In genomic region chr1:154938604-154939399, GRCh38 we compare ENCODE assay signal across 10 cellular contexts. TPM values are rescaled to one million over a fixed set of nuclear protein-coding genes. Genes with fewer than 3 reads are reported as not detected.
A peak's percentile ranks its signal among the peaks of the same experiment; 100 is the strongest.
DNase-seq lines count a peak whose midpoint lies in the region; ATAC-seq and TF ChIP-seq lines count a peak whose summit lies in the region.
"Had no signal": no experiment of that assay in that cellular context is flagged by ENCODE, and none has a peak within 500 bp of the region (broad histone marks: within the 10 kb centered on the region; RNA-seq: fewer than 3 reads in every experiment).

No MANE protein-coding gene starts in this region.

- peak overlapping the region; percentile 100 for H3K27ac Mint-ChIP-seq in MCF 10A (ENCODE audit: low read depth, unreplicated experiment)
- H3K27ac Mint-ChIP-seq in naive thymus-derived CD8-positive, alpha-beta T cell = peak overlapping the region; percentile 82 to 100 (median 98)

- no peak overlapping the region for H3K4me3 ChIP-seq in left ventricle myocardium inferior

- H3K27me3 Mint-ChIP-seq in MCF 10A (ENCODE audit: insufficient read depth, unreplicated experiment) = no peaks in the 10 kb centered on the region
- no peaks in the 10 kb centered on the region for H3K27me3 Mint-ChIP-seq in naive thymus-derived CD8-positive, alpha-beta T cell

- TF ChIP-seq CTCF in left ventricle myocardium inferior (IDR thresholded peaks at IDR 0.05; ENCODE audit: borderline replicate concordance) = no peak
- TF ChIP-seq CTCF in MCF 10A (IDR thresholded peaks at IDR 0.05; ENCODE audit: unreplicated experiment) = no peak

- POLR2A ChIA-PET in MCF 10A (lab: Yijun Ruan, JAX) = interaction anchor here (0.6 to 6.3 kb wide), 21 partner anchors 13 to 459 kb away, joined by 3 to 146 read pairs (median 5); partner anchors contain the start of genes ADAM15, CHRNB2, CKS1B and EFNA1
- POLR2A ChIA-PET in naive thymus-derived CD8-positive, alpha-beta T cell (lab: Charles Lee) = interaction anchor here (0.7 to 4.0 kb wide), 7 partner anchors 9 to 312 kb away, joined by 3 to 87 read pairs (median 4); partner anchors contain the start of genes PBXIP1 and PYGO2

- DNase-seq in left ventricle myocardium inferior (no peak), Right ventricle myocardium superior (no peak), MCF 10A (ENCODE audit: unreplicated experiment) (no peak), ureter (ENCODE audit: low spot score) (peak; percentile 76), 8988T (no peak), NCI-H2029 (lab: John Stamatoyannopoulos, UW) (no peak)
- DNase-seq in naive thymus-derived CD8-positive, alpha-beta T cell = no peak
- no peak for DNase-seq in stimulated activated CD4-positive, alpha-beta T cell treated with anti-CD3 and anti-CD28 coated beads, Interleukin-2, amount 100 ng/mL, for 48 hours
- DNase-seq: activated CD8-positive, alpha-beta memory T cell treated with anti-CD3 and anti-CD28 coated beads, Interleukin-2, amount 50 U/mL, for 4 hours; NCI-H774 had no signal

- H3K27me3 ChIP-seq in left ventricle myocardium inferior (ENCODE audit: low read depth) = no peaks in the 10 kb centered on the region

- ATAC-seq in Right ventricle myocardium superior (ENCODE audit: poor library complexity) = no peak
- no peak for ATAC-seq in naive thymus-derived CD8-positive, alpha-beta T cell

- H3K4me1 Mint-ChIP-seq in MCF 10A (ENCODE audit: insufficient read depth, unreplicated experiment) = peaks cover 43% of the 10 kb centered on the region
- peaks cover 25 to 86% (median 72%) of the 10 kb centered on the region in 4 donors for H3K4me1 Mint-ChIP-seq in naive thymus-derived CD8-positive, alpha-beta T cell

- no peaks in the 10 kb centered on the region for H3K9me3 ChIP-seq in left ventricle myocardium inferior (replicated peaks)

- H3K27ac ChIP-seq in left ventricle myocardium inferior (replicated peaks) = peak overlapping the region; percentile 97

- BruUV-seq in MCF 10A (replicated peaks; lab: Mats Ljungman, UMichigan) = no TSS peak

- no peaks in the 10 kb centered on the region for H3K9me3 Mint-ChIP-seq in MCF 10A (ENCODE audit: unreplicated experiment)
- peaks cover 0 to 2% (median 0%) of the 10 kb centered on the region in 9 donors for H3K9me3 Mint-ChIP-seq in naive thymus-derived CD8-positive, alpha-beta T cell

- peaks cover 6% of the 10 kb centered on the region for H3K36me3 Mint-ChIP-seq in MCF 10A (ENCODE audit: insufficient read depth, unreplicated experiment)
- H3K36me3 Mint-ChIP-seq in naive thymus-derived CD8-positive, alpha-beta T cell = peaks cover 0 to under 1% (median 0%) of the 10 kb centered on the region in 3 donors

- CTCF ChIA-PET in MCF 10A (lab: Yijun Ruan, JAX) = interaction anchor here (0.5 to 5.7 kb wide), 13 partner anchors 7 to 588 kb away, joined by 3 to 45 read pairs (median 3); partner anchors contain the start of genes PBXIP1 and PYGO2

- H3K4me3 Mint-ChIP-seq in MCF 10A (ENCODE audit: unreplicated experiment) = peak overlapping the region; percentile 90
- H3K4me3 Mint-ChIP-seq in naive thymus-derived CD8-positive, alpha-beta T cell = peak overlapping the region; percentile 38 to 93 (median 68)

- H3K36me3 ChIP-seq in left ventricle myocardium inferior = no peaks in the 10 kb centered on the region

- H3K4me1 ChIP-seq in left ventricle myocardium inferior = peaks cover 77% of the 10 kb centered on the region

- intact Hi-C loops in left ventricle myocardium inferior (cut with micrococcal nuclease) (no loop called here), Right ventricle myocardium superior (cut with DNase I) (no loop called here), MCF 10A (cut with micrococcal nuclease) (no loop called here)

RNA-seq across cellular contexts. Expression of gene PMVK, which starts 2.3 kb away (rescaled TPM):
- total RNA-seq in left ventricle myocardium inferior = 46.5 TPM
- total RNA-seq in Right ventricle myocardium superior = 65.7 TPM
- 57.7 and 68.9 TPM in 2 replicates for total RNA-seq in MCF 10A (2022)
- total RNA-seq in naive thymus-derived CD8-positive, alpha-beta T cell = 10 to 100 TPM; 11.7 to 13.5 TPM
- polyA plus RNA-seq in naive thymus-derived CD8-positive, alpha-beta T cell = 10 to 100 TPM; 41.0 to 45.7 (median 45.1) TPM
- total RNA-seq in ureter = 41.8 TPM

RNA-seq across cellular contexts. Expression of gene PBXIP1, which starts 17.1 kb away (rescaled TPM):
- total RNA-seq in left ventricle myocardium inferior (52.3 TPM), Right ventricle myocardium superior (49.2 TPM), MCF 10A (2022) (11.3 TPM in 2 replicates), ureter (71.2 TPM)
- 100 to 1,000 TPM; 317 to 319 TPM for total RNA-seq in naive thymus-derived CD8-positive, alpha-beta T cell
- 100 to 1,000 TPM; 182 to 239 (median 183) TPM for polyA plus RNA-seq in naive thymus-derived CD8-positive, alpha-beta T cell

RNA-seq across cellular contexts. Expression of gene PYGO2, which starts 22.8 kb away (rescaled TPM):
- 12.9 TPM for total RNA-seq in left ventricle myocardium inferior
- 13.2 TPM for total RNA-seq in Right ventricle myocardium superior
- total RNA-seq in MCF 10A (2022) = 32.1 and 35.9 TPM in 2 replicates
- total RNA-seq in naive thymus-derived CD8-positive, alpha-beta T cell = 10 to 100 TPM; 55.6 to 57.3 TPM
- polyA plus RNA-seq in naive thymus-derived CD8-positive, alpha-beta T cell = 10 to 100 TPM; 21.5 to 50.8 (median 35.8) TPM
- total RNA-seq in ureter = 35.8 TPM

RNA-seq across cellular contexts. Expression of gene SHC1, which starts 31.7 kb away (rescaled TPM):
- 43.0 TPM for total RNA-seq in left ventricle myocardium inferior
- 52.7 TPM for total RNA-seq in Right ventricle myocardium superior
- total RNA-seq in MCF 10A (2022) = 667 and 885 TPM in 2 replicates
- total RNA-seq in naive thymus-derived CD8-positive, alpha-beta T cell = 10 to 100 TPM; 60.7 to 68.5 TPM
- polyA plus RNA-seq in naive thymus-derived CD8-positive, alpha-beta T cell = 10 to 100 TPM; 22.6 to 27.4 (median 24.4) TPM
- 216 TPM for total RNA-seq in ureter

RNA-seq across cellular contexts. Expression of gene CKS1B, which starts 35.7 kb away (rescaled TPM):
- total RNA-seq in left ventricle myocardium inferior (17.8 TPM), Right ventricle myocardium superior (15.5 TPM), MCF 10A (2022) (285 and 289 TPM in 2 replicates), ureter (24.8 TPM)
- 10 to 100 TPM; 11.1 to 11.7 TPM for total RNA-seq in naive thymus-derived CD8-positive, alpha-beta T cell
- polyA plus RNA-seq in naive thymus-derived CD8-positive, alpha-beta T cell = 10 to 100 TPM; 58.0 to 66.6 (median 63.0) TPM
